In the genomic region with DNA sequence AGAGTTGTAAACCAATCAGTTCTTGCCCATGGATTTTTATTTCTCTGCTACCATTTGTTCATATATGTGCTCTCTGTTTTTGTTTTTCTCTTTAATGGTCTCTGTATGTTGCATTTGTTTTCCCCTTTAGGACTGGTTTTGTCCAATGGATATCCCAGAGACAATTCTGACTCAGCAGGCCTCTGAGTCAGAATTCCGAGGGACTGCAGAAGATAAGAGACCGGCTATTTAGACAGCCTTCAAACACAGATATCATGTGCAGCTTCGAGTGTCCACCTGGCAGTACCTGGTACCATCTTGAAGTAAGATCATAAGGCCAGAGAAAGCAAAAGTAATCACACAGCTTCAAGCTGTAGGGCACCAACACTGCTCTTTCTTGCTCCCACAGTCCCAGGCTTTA, we compare ENCODE assay signal across 26 cellular contexts.
DNase-seq lines count a peak whose midpoint lies in the region; ATAC-seq and TF ChIP-seq lines count a peak whose summit lies in the region.
"Had no signal": no experiment of that assay in that cellular context is flagged by ENCODE, and none has a peak within 500 bp of the region (broad histone marks: within the 10 kb centered on the region; RNA-seq: fewer than 3 reads in every experiment).

No MANE protein-coding gene starts in this region.

- intact Hi-C loops in Caco-2 (cut with micrococcal nuclease; ENCODE audit: unreplicated experiment): no loop called here
- intact Hi-C loops in testis (cut with DNase I; ENCODE audit: low total_unique reads): no loop called here

- CTCF ChIA-PET in Caco-2 (lab: Charles Lee): no interaction called here

- in situ Hi-C loops in brain microvascular endothelial cell (cut with HindIII; ENCODE audit: low pct_ligation_motif_present, low sequenced_read_pairs): no loop called here

- H3K27ac Mint-ChIP-seq in Caco-2 (ENCODE audit: unreplicated experiment): no peak overlapping the region
- H3K27ac Mint-ChIP-seq: activated naive CD4-positive, alpha-beta T cell treated with anti-CD3 and anti-CD28 coated beads, Interleukin-2, amount 10 ng/mL, durations not matched to agents 7 days and 5 days; IgD-negative memory B cell; naive thymus-derived CD4-positive, alpha-beta T cell; stimulated activated memory B cell treated with anti-CD40 and anti-IgM and Interleukin-4, amounts not matched to agents 10 μg/mL and 1 μg/mL and 100 μg/mL, for 72 hours had no signal

- 43 to 44% methylated on average over 3 of the region's 3 CpGs for WGBS in testis, 2 donors

- H3K4me3 Mint-ChIP-seq in Caco-2 (ENCODE audit: unreplicated experiment): no peak overlapping the region
- H3K4me3 Mint-ChIP-seq: activated naive CD4-positive, alpha-beta T cell treated with anti-CD3 and anti-CD28 coated beads, Interleukin-2, amount 10 ng/mL, durations not matched to agents 7 days and 5 days; IgD-negative memory B cell; naive thymus-derived CD4-positive, alpha-beta T cell; stimulated activated memory B cell treated with anti-CD40 and anti-IgM and Interleukin-4, amounts not matched to agents 10 μg/mL and 1 μg/mL and 100 μg/mL, for 72 hours had no signal

- BruUV-seq in Caco-2 (replicated peaks; lab: Mats Ljungman, UMichigan): no TSS peak

- DNase-seq in Caco-2: peak; percentile 20 to 45
- DNase-seq in M059J (ENCODE audit: low read depth): peak; percentile 29
- peak; percentile 70 for DNase-seq in brain microvascular endothelial cell
- DNase-seq in iris pigment epithelial cell (ENCODE audit: low read depth): peak; percentile 56
- no peak for DNase-seq in COLO829 (ENCODE audit: low spot score)
- DNase-seq in testis: no peak
- DNase-seq: activated naive CD4-positive, alpha-beta T cell treated with anti-CD3 and anti-CD28 coated beads, Interleukin-2, amount 10 ng/mL, durations not matched to agents 7 days and 5 days; central memory CD4-positive, alpha-beta T cell; COR-L47; dermis blood vessel endothelial cell; DND-41; HCEC 1CT; left colon; mesendoderm; MM.1S; naive thymus-derived CD4-positive, alpha-beta T cell; NCI-H1417; NCI-H2081 treated with DMSO at 0.1 percent for 48 hours; NCI-H446 treated with DMSO at 0.1 percent for 48 hours; occipital lobe; stimulated activated CD4-positive, alpha-beta T cell treated with anti-CD3 and anti-CD28 coated beads, Interleukin-2, amount 100 ng/mL, for 48 hours had no signal

- no peak for ATAC-seq in HG03097 (IDR thresholded peaks at IDR 0.05; ENCODE audit: low FRiP score, unreplicated experiment)
- no peak for ATAC-seq in HG03045 (IDR thresholded peaks at IDR 0.05; ENCODE audit: unreplicated experiment)
- ATAC-seq: left colon; naive thymus-derived CD4-positive, alpha-beta T cell; stimulated activated memory B cell treated with anti-CD40 and anti-IgM and Interleukin-4, amounts not matched to agents 10 μg/mL and 1 μg/mL and 100 μg/mL, for 72 hours had no signal

- H3K27ac ChIP-seq in brain microvascular endothelial cell (no peak overlapping the region), testis (no peak overlapping the region)
- H3K27ac ChIP-seq: BLaER1 had no signal

- H3K27me3 ChIP-seq in Caco-2 (replicated peaks; ENCODE audit: control insufficient read depth, insufficient read depth, low read length) (no peaks in the 10 kb centered on the region), brain microvascular endothelial cell (replicated peaks) (no peaks in the 10 kb centered on the region), testis (no peaks in the 10 kb centered on the region)
- H3K27me3 ChIP-seq: BLaER1 had no signal

- H3K9me3 ChIP-seq in Caco-2 (peaks cover 6% of the 10 kb centered on the region; the same call in 1 of the 2 replicates), testis (no peaks in the 10 kb centered on the region)
- H3K9me3 ChIP-seq: BLaER1 had no signal

- POLR2A ChIA-PET in Caco-2 (lab: Charles Lee): no interaction called here

- H3K4me3 ChIP-seq in Caco-2 (ENCODE audit: low read depth, low read length) (no peak overlapping the region), brain microvascular endothelial cell (ENCODE audit: low read depth, low read length) (no peak overlapping the region), testis (no peak overlapping the region)
- H3K4me3 ChIP-seq: BLaER1 had no signal

- TF ChIP-seq POLR2A in testis (IDR thresholded peaks at IDR 0.05): no peak

- peaks cover 10% of the 10 kb centered on the region for H3K4me1 ChIP-seq in Caco-2
- no peaks in the 10 kb centered on the region for H3K4me1 ChIP-seq in testis
- H3K4me1 ChIP-seq: BLaER1 had no signal

- H3K36me3 Mint-ChIP-seq in Caco-2 (ENCODE audit: insufficient read depth, unreplicated experiment): no peaks in the 10 kb centered on the region
- H3K36me3 Mint-ChIP-seq: activated naive CD4-positive, alpha-beta T cell treated with anti-CD3 and anti-CD28 coated beads, Interleukin-2, amount 10 ng/mL, durations not matched to agents 7 days and 5 days; IgD-negative memory B cell; naive thymus-derived CD4-positive, alpha-beta T cell; stimulated activated memory B cell treated with anti-CD40 and anti-IgM and Interleukin-4, amounts not matched to agents 10 μg/mL and 1 μg/mL and 100 μg/mL, for 72 hours had no signal

- no peaks in the 10 kb centered on the region for H3K27me3 Mint-ChIP-seq in Caco-2 (ENCODE audit: insufficient read depth, unreplicated experiment)
- H3K27me3 Mint-ChIP-seq: activated naive CD4-positive, alpha-beta T cell treated with anti-CD3 and anti-CD28 coated beads, Interleukin-2, amount 10 ng/mL, durations not matched to agents 7 days and 5 days had no signal

- H3K36me3 ChIP-seq in Caco-2 (ENCODE audit: control insufficient read depth, insufficient read depth, low read length) (no peaks in the 10 kb centered on the region), brain microvascular endothelial cell (replicated peaks) (no peaks in the 10 kb centered on the region), testis (ENCODE audit: low read depth, missing control alignments) (no peaks in the 10 kb centered on the region)
- H3K36me3 ChIP-seq: BLaER1 had no signal

- TF ChIP-seq CTCF in Caco-2 (IDR thresholded peaks at IDR 0.05; ENCODE audit: insufficient read depth in 1 of 2, low read depth in 1 of 2, low read length in 1 of 2, severe bottlenecking in 1 of 2, unreplicated experiment in 1 of 2) (no peak), brain microvascular endothelial cell (IDR thresholded peaks at IDR 0.05; ENCODE audit: low read depth, low read length, missing control alignments) (no peak), testis (IDR thresholded peaks at IDR 0.05) (no peak)

- H3K9me3 Mint-ChIP-seq in Caco-2 (ENCODE audit: unreplicated experiment): peaks cover 6% of the 10 kb centered on the region
- H3K9me3 Mint-ChIP-seq: activated naive CD4-positive, alpha-beta T cell treated with anti-CD3 and anti-CD28 coated beads, Interleukin-2, amount 10 ng/mL, durations not matched to agents 7 days and 5 days; stimulated activated memory B cell treated with anti-CD40 and anti-IgM and Interleukin-4, amounts not matched to agents 10 μg/mL and 1 μg/mL and 100 μg/mL, for 72 hours had no signal

- peaks cover 10% of the 10 kb centered on the region for H3K4me1 Mint-ChIP-seq in Caco-2 (ENCODE audit: low read depth, unreplicated experiment)
- H3K4me1 Mint-ChIP-seq: activated naive CD4-positive, alpha-beta T cell treated with anti-CD3 and anti-CD28 coated beads, Interleukin-2, amount 10 ng/mL, durations not matched to agents 7 days and 5 days; IgD-negative memory B cell; naive thymus-derived CD4-positive, alpha-beta T cell; stimulated activated memory B cell treated with anti-CD40 and anti-IgM and Interleukin-4, amounts not matched to agents 10 μg/mL and 1 μg/mL and 100 μg/mL, for 72 hours had no signal

Comparison
In these comparisons a context has a peak if more than half of its experiments do, and no peak if none do; other contexts are left out.
1. DNase-seq: peak in Caco-2 (2 of 2), M059J (single experiment), brain microvascular endothelial cell (single experiment) and iris pigment epithelial cell (single experiment); none in COLO829 (single experiment) and testis (single experiment).